In genomic region chr19:12697425-12697824, GRCh38 we compare ENCODE assay signal across 6 cellular contexts. TPM values are rescaled to one million over a fixed set of nuclear protein-coding genes. Genes with fewer than 3 reads are reported as not detected.
DNase-seq lines count a peak whose midpoint lies in the region; ATAC-seq, FAIRE-seq and TF ChIP-seq lines count a peak whose summit lies in the region.
"Not testable (repeated sequence)": the region's sequence is repeated elsewhere in the genome, so short reads cannot be mapped to it uniquely, and the experiment has no call there.
"Had no signal": no experiment of that assay in that cellular context is flagged by ENCODE, and none has a peak within 500 bp of the region (broad histone marks: within the 10 kb centered on the region; RNA-seq: fewer than 3 reads in every experiment).

No MANE protein-coding gene starts in this region.

- TF ChIP-seq RAD21 in HepG2 (CRISPR knock-in tag; IDR thresholded peaks at IDR 0.05), result not testable (repeated sequence)

- not testable (repeated sequence) for TF ChIP-seq CTCF in HepG2 (CRISPR knock-in tag; IDR thresholded peaks at IDR 0.05)

- H3K4me3 Mint-ChIP-seq in IgD-negative memory B cell, result peak overlapping the region in 3 of 4 donors; percentile 37 to 68 (median 63)
- peak overlapping the region; percentile 87 for H3K4me3 Mint-ChIP-seq in activated T-cell treated with anti-CD3 and anti-CD28 coated beads, Interleukin-2, amount 50 U/mL, for 24 hours

- not testable (repeated sequence) for BruUV-seq in HepG2 (replicated peaks; lab: Mats Ljungman, UMichigan)

- ATAC-seq in HepG2, result not testable (repeated sequence)

- H3K27ac ChIP-seq in HepG2 (ENCODE audit: extremely low read length, insufficient read depth, low read length), result not testable (repeated sequence)

- DNase-seq in activated T-cell treated with anti-CD3 and anti-CD28 coated beads, Interleukin-2, amount 50 U/mL, for 24 hours; HepG2 (ENCODE audit: low spot score): not testable (repeated sequence)

- peaks cover 16% of the 10 kb centered on the region for H3K4me1 ChIP-seq in HepG2 (ENCODE audit: insufficient read depth, low read length)

- not testable (repeated sequence) for TF ChIP-seq EP300 in HepG2 (IDR thresholded peaks at IDR 0.05; ENCODE audit: low read depth in 2 of 2, low read length in 2 of 2); HepG2 (CRISPR knock-in tag; IDR thresholded peaks at IDR 0.05; ENCODE audit: borderline replicate concordance)

- peaks cover 12 to 23% of the 10 kb centered on the region in 2 experiments; a peak in 4 of 5 replicates for H3K36me3 ChIP-seq in HepG2 (replicated peaks in 1 of 2; ENCODE audit: control insufficient read depth in 1 of 2, insufficient read depth in 2 of 2, low read length in 2 of 2)

- not testable (repeated sequence) for H3K27me3 Mint-ChIP-seq in IgD-negative memory B cell; activated T-cell treated with anti-CD3 and anti-CD28 coated beads, Interleukin-2, amount 50 U/mL, for 24 hours

- 98% methylated on average over 22 of the region's 22 CpGs for WGBS in HepG2 (ENCODE audit: low lambda C conversion rate)

- intact Hi-C loops in HepG2 (cut with micrococcal nuclease; ENCODE audit: unreplicated experiment), result not testable (repeated sequence)

- H3K36me3 Mint-ChIP-seq in IgD-negative memory B cell, result not testable (repeated sequence)
- peaks cover 62% of the 10 kb centered on the region for H3K36me3 Mint-ChIP-seq in activated T-cell treated with anti-CD3 and anti-CD28 coated beads, Interleukin-2, amount 50 U/mL, for 24 hours (ENCODE audit: low read depth)

- peak overlapping the region in 1 of 3 experiments; percentile 92; a peak in 2 of 6 replicates for H3K4me3 ChIP-seq in HepG2 (replicated peaks in 1 of 3; ENCODE audit: insufficient read depth in 1 of 3, low read depth in 2 of 3, low read length in 3 of 3)

- H3K9ac ChIP-seq in HepG2 (ENCODE audit: insufficient read depth, low read depth, low read length), result not testable (repeated sequence)

- CTCF ChIA-PET in HepG2 (lab: Yijun Ruan, JAX; ENCODE audit: low intra/inter-chr PET ratio, low total read pairs), result interaction anchor here (0.6 kb wide), 1 partner anchor 59 kb away, joined by 3 read pairs; no protein-coding TSS in a partner anchor

- not testable (repeated sequence) for H3K27me3 ChIP-seq in HepG2 (ENCODE audit: control insufficient read depth in 1 of 2, insufficient read depth in 2 of 2, low read length in 2 of 2)

- not testable (repeated sequence) for TF ChIP-seq POLR2A in HepG2 (IDR thresholded peaks at IDR 0.05; ENCODE audit: insufficient read depth in 1 of 2, low read depth in 2 of 2, low read length in 2 of 2)

- not testable (repeated sequence) for H3K4me1 Mint-ChIP-seq in IgD-negative memory B cell
- peaks cover 27% of the 10 kb centered on the region for H3K4me1 Mint-ChIP-seq in activated T-cell treated with anti-CD3 and anti-CD28 coated beads, Interleukin-2, amount 50 U/mL, for 24 hours (ENCODE audit: low read depth)

- H4K20me1 ChIP-seq in HepG2 (ENCODE audit: insufficient read depth, low read length), result not testable (repeated sequence)

- H3K4me2 ChIP-seq in HepG2 (ENCODE audit: low read depth, low read length), result peak overlapping the region; percentile 86

- FAIRE-seq in HepG2 (lab: Jason Lieb, UNC), result not testable (repeated sequence)

- H2AFZ ChIP-seq in HepG2 (ENCODE audit: low read length), result not testable (repeated sequence)

- POLR2A ChIA-PET in HepG2 (lab: Yijun Ruan, JAX), result interaction anchor here (0.6 to 2.5 kb wide), 6 partner anchors 16 to 527 kb away, joined by 3 to 9 read pairs (median 6); partner anchors contain the start of genes DHPS, TNPO2 and TRIR

- not testable (repeated sequence) for H3K79me2 ChIP-seq in HepG2 (ENCODE audit: insufficient read depth, low read length)

- H3K27ac Mint-ChIP-seq in IgD-negative memory B cell, result peak overlapping the region in 1 of 3 donors; percentile 59
- peak overlapping the region; percentile 40 for H3K27ac Mint-ChIP-seq in activated T-cell treated with anti-CD3 and anti-CD28 coated beads, Interleukin-2, amount 50 U/mL, for 24 hours

- H3K9me3 ChIP-seq in HepG2 (ENCODE audit: low read length), result not testable (repeated sequence)

- H3K9me3 Mint-ChIP-seq in IgD-negative memory B cell; activated T-cell treated with anti-CD3 and anti-CD28 coated beads, Interleukin-2, amount 50 U/mL, for 24 hours: not testable (repeated sequence)

- in situ Hi-C loops in HepG2 (cut with HindIII; ENCODE audit: extremely low pct_ligation_motif_present, low pct_unique_long_range_greater_than_20kb), result not testable (repeated sequence)

RNA-seq across cellular contexts. Expression of gene FBXW9, which starts 1.0 kb away (rescaled TPM):
- polyA plus RNA-seq in IgD-negative memory B cell, result 5.1 TPM
- 4.6 and 6.1 TPM in 2 replicates for total RNA-seq in HepG2 (2016; rRNA removed; fragmentation: Illumina TruSeq; extraction: Trizol)
- 1.2 and 2.0 TPM in 2 replicates for total RNA-seq in HepG2 (2016; cell fraction: cytosol; rRNA removed; fragmentation: Illumina TruSeq; extraction: Trizol; ENCODE audit: low read depth)
- 3.8 and 6.5 TPM in 2 replicates for total RNA-seq in HepG2 (2016; cell fraction: insoluble cytoplasmic fraction; rRNA removed; fragmentation: Illumina TruSeq; extraction: Trizol)
- total RNA-seq in HepG2 (2016; cell fraction: membrane; rRNA removed; fragmentation: Illumina TruSeq; extraction: Trizol), result 2.3 and 2.8 TPM in 2 replicates
- total RNA-seq in HepG2 (2016; cell fraction: nucleus; rRNA removed; fragmentation: Illumina TruSeq; extraction: Trizol), result 5.5 and 5.9 TPM in 2 replicates
- 5.7 and 7.0 TPM in 2 replicates for polyA plus RNA-seq in HepG2 (2011; rRNA removed)
- 6.0 and 11.9 TPM in 2 replicates for polyA plus RNA-seq in HepG2 (2011; cell fraction: cytosol; rRNA removed)
- 21.5 and 25.3 TPM in 2 replicates for polyA plus RNA-seq in HepG2 (2011; cell fraction: nucleus; rRNA removed)
- 3.3 TPM in 2 replicates for polyA plus RNA-seq in HepG2 (2012)
- 1.7 and 1.9 TPM in 2 replicates for polyA plus RNA-seq in HepG2 (2016; cell fraction: cytosol; fragmentation: Illumina TruSeq; extraction: Trizol; ENCODE audit: low read depth)
- polyA plus RNA-seq in HepG2 (2016; cell fraction: insoluble cytoplasmic fraction; fragmentation: Illumina TruSeq; extraction: Trizol; ENCODE audit: low read depth), result 4.4 and 5.7 TPM in 2 replicates
- 1.9 and 2.7 TPM in 2 replicates for polyA plus RNA-seq in HepG2 (2016; cell fraction: membrane; fragmentation: Illumina TruSeq; extraction: Trizol; ENCODE audit: low read depth)
- 12.6 and 13.0 TPM in 2 replicates for polyA plus RNA-seq in HepG2 (2016; cell fraction: nucleus; fragmentation: Illumina TruSeq; extraction: Trizol; ENCODE audit: insufficient read depth, low read depth)
- 10.4 and 13.8 TPM in 2 replicates for polyA minus RNA-seq in HepG2 (2011; rRNA and poly(A)+ RNA removed; ENCODE audit: low replicate concordance)
- 3.2 and 4.4 TPM in 2 replicates for polyA minus RNA-seq in HepG2 (2011; cell fraction: cytosol; rRNA and poly(A)+ RNA removed)
- 2.7 and 4.4 TPM in 2 replicates for polyA minus RNA-seq in HepG2 (2011; cell fraction: nucleus; rRNA and poly(A)+ RNA removed)

RNA-seq across cellular contexts. Expression of gene GNG14, which starts 9.6 kb away (rescaled TPM):
- polyA plus RNA-seq in IgD-negative memory B cell, result not detected
- not detected in 2 replicates for total RNA-seq in HepG2 (2016; rRNA removed; fragmentation: Illumina TruSeq; extraction: Trizol)
- total RNA-seq in HepG2 (2016; cell fraction: cytosol; rRNA removed; fragmentation: Illumina TruSeq; extraction: Trizol; ENCODE audit: low read depth), result not detected in 2 replicates
- not detected in 2 replicates for total RNA-seq in HepG2 (2016; cell fraction: insoluble cytoplasmic fraction; rRNA removed; fragmentation: Illumina TruSeq; extraction: Trizol)
- not detected in 2 replicates for total RNA-seq in HepG2 (2016; cell fraction: membrane; rRNA removed; fragmentation: Illumina TruSeq; extraction: Trizol)
- not detected in 2 replicates for total RNA-seq in HepG2 (2016; cell fraction: nucleus; rRNA removed; fragmentation: Illumina TruSeq; extraction: Trizol)
- polyA plus RNA-seq in HepG2 (2011; rRNA removed), result not detected in 2 replicates
- not detected in 2 replicates for polyA plus RNA-seq in HepG2 (2011; cell fraction: cytosol; rRNA removed)
- polyA plus RNA-seq in HepG2 (2011; cell fraction: nucleus; rRNA removed), result 0.82 TPM in 1 of 2 replicates, not detected in the other
- polyA plus RNA-seq in HepG2 (2012), result not detected in 2 replicates
- not detected in 2 replicates for polyA plus RNA-seq in HepG2 (2016; cell fraction: cytosol; fragmentation: Illumina TruSeq; extraction: Trizol; ENCODE audit: low read depth)
- polyA plus RNA-seq in HepG2 (2016; cell fraction: insoluble cytoplasmic fraction; fragmentation: Illumina TruSeq; extraction: Trizol; ENCODE audit: low read depth), result not detected in 2 replicates
- not detected in 2 replicates for polyA plus RNA-seq in HepG2 (2016; cell fraction: membrane; fragmentation: Illumina TruSeq; extraction: Trizol; ENCODE audit: low read depth)
- not detected in 2 replicates for polyA plus RNA-seq in HepG2 (2016; cell fraction: nucleus; fragmentation: Illumina TruSeq; extraction: Trizol; ENCODE audit: insufficient read depth, low read depth)
- 0.68 and 1.9 TPM in 2 replicates for polyA minus RNA-seq in HepG2 (2011; rRNA and poly(A)+ RNA removed; ENCODE audit: low replicate concordance)
- not detected in 2 replicates for polyA minus RNA-seq in HepG2 (2011; cell fraction: cytosol; rRNA and poly(A)+ RNA removed)
- not detected in 2 replicates for polyA minus RNA-seq in HepG2 (2011; cell fraction: nucleus; rRNA and poly(A)+ RNA removed)
- total RNA-seq: cardiac septum, esophagus mucosa had no signal
- polyA plus RNA-seq: small intestine had no signal

RNA-seq across cellular contexts. Expression of gene DHPS, which starts 15.7 kb away (rescaled TPM):
- 111 TPM for polyA plus RNA-seq in IgD-negative memory B cell
- 34.8 and 43.3 TPM in 2 replicates for total RNA-seq in HepG2 (2016; rRNA removed; fragmentation: Illumina TruSeq; extraction: Trizol)
- total RNA-seq in HepG2 (2016; cell fraction: cytosol; rRNA removed; fragmentation: Illumina TruSeq; extraction: Trizol; ENCODE audit: low read depth), result 18.6 and 20.2 TPM in 2 replicates
- total RNA-seq in HepG2 (2016; cell fraction: insoluble cytoplasmic fraction; rRNA removed; fragmentation: Illumina TruSeq; extraction: Trizol), result 36.3 and 41.9 TPM in 2 replicates
- total RNA-seq in HepG2 (2016; cell fraction: membrane; rRNA removed; fragmentation: Illumina TruSeq; extraction: Trizol), result 18.6 and 23.3 TPM in 2 replicates
- 44.1 and 48.8 TPM in 2 replicates for total RNA-seq in HepG2 (2016; cell fraction: nucleus; rRNA removed; fragmentation: Illumina TruSeq; extraction: Trizol)
- 84.3 and 84.6 TPM in 2 replicates for polyA plus RNA-seq in HepG2 (2011; rRNA removed)
- polyA plus RNA-seq in HepG2 (2011; cell fraction: cytosol; rRNA removed), result 70.3 and 86.4 TPM in 2 replicates
- 180 and 198 TPM in 2 replicates for polyA plus RNA-seq in HepG2 (2011; cell fraction: nucleus; rRNA removed)
- polyA plus RNA-seq in HepG2 (2012), result 54.1 and 72.2 TPM in 2 replicates
- polyA plus RNA-seq in HepG2 (2016; cell fraction: cytosol; fragmentation: Illumina TruSeq; extraction: Trizol; ENCODE audit: low read depth), result 12.2 and 12.4 TPM in 2 replicates
- 34.0 and 35.3 TPM in 2 replicates for polyA plus RNA-seq in HepG2 (2016; cell fraction: insoluble cytoplasmic fraction; fragmentation: Illumina TruSeq; extraction: Trizol; ENCODE audit: low read depth)
- 12.8 and 13.6 TPM in 2 replicates for polyA plus RNA-seq in HepG2 (2016; cell fraction: membrane; fragmentation: Illumina TruSeq; extraction: Trizol; ENCODE audit: low read depth)
- polyA plus RNA-seq in HepG2 (2016; cell fraction: nucleus; fragmentation: Illumina TruSeq; extraction: Trizol; ENCODE audit: insufficient read depth, low read depth), result 90.1 and 103 TPM in 2 replicates
- polyA minus RNA-seq in HepG2 (2011; rRNA and poly(A)+ RNA removed; ENCODE audit: low replicate concordance), result 80.2 and 94.5 TPM in 2 replicates
- polyA minus RNA-seq in HepG2 (2011; cell fraction: cytosol; rRNA and poly(A)+ RNA removed), result 27.8 and 30.4 TPM in 2 replicates
- 56.0 and 62.9 TPM in 2 replicates for polyA minus RNA-seq in HepG2 (2011; cell fraction: nucleus; rRNA and poly(A)+ RNA removed)

RNA-seq across cellular contexts. Expression of gene TNPO2, which starts 26.3 kb away (rescaled TPM):
- 4.2 TPM for polyA plus RNA-seq in IgD-negative memory B cell
- total RNA-seq in HepG2 (2016; rRNA removed; fragmentation: Illumina TruSeq; extraction: Trizol), result 31.7 and 33.6 TPM in 2 replicates
- 8.0 and 12.5 TPM in 2 replicates for total RNA-seq in HepG2 (2016; cell fraction: cytosol; rRNA removed; fragmentation: Illumina TruSeq; extraction: Trizol; ENCODE audit: low read depth)
- 25.3 and 38.9 TPM in 2 replicates for total RNA-seq in HepG2 (2016; cell fraction: insoluble cytoplasmic fraction; rRNA removed; fragmentation: Illumina TruSeq; extraction: Trizol)
- 11.9 and 12.3 TPM in 2 replicates for total RNA-seq in HepG2 (2016; cell fraction: membrane; rRNA removed; fragmentation: Illumina TruSeq; extraction: Trizol)
- 61.9 and 64.9 TPM in 2 replicates for total RNA-seq in HepG2 (2016; cell fraction: nucleus; rRNA removed; fragmentation: Illumina TruSeq; extraction: Trizol)
- 61.0 and 76.1 TPM in 2 replicates for polyA plus RNA-seq in HepG2 (2011; rRNA removed)
- 38.5 and 42.9 TPM in 2 replicates for polyA plus RNA-seq in HepG2 (2011; cell fraction: cytosol; rRNA removed)
- 224 and 272 TPM in 2 replicates for polyA plus RNA-seq in HepG2 (2011; cell fraction: nucleus; rRNA removed)
- 28.4 and 35.1 TPM in 2 replicates for polyA plus RNA-seq in HepG2 (2012)
- polyA plus RNA-seq in HepG2 (2016; cell fraction: cytosol; fragmentation: Illumina TruSeq; extraction: Trizol; ENCODE audit: low read depth), result 2.2 and 2.4 TPM in 2 replicates
- 21.0 and 28.3 TPM in 2 replicates for polyA plus RNA-seq in HepG2 (2016; cell fraction: insoluble cytoplasmic fraction; fragmentation: Illumina TruSeq; extraction: Trizol; ENCODE audit: low read depth)
- polyA plus RNA-seq in HepG2 (2016; cell fraction: membrane; fragmentation: Illumina TruSeq; extraction: Trizol; ENCODE audit: low read depth), result 6.6 and 7.3 TPM in 2 replicates
- polyA plus RNA-seq in HepG2 (2016; cell fraction: nucleus; fragmentation: Illumina TruSeq; extraction: Trizol; ENCODE audit: insufficient read depth, low read depth), result 143 and 147 TPM in 2 replicates
- polyA minus RNA-seq in HepG2 (2011; rRNA and poly(A)+ RNA removed; ENCODE audit: low replicate concordance), result 198 and 267 TPM in 2 replicates
- 42.5 and 44.2 TPM in 2 replicates for polyA minus RNA-seq in HepG2 (2011; cell fraction: cytosol; rRNA and poly(A)+ RNA removed)
- polyA minus RNA-seq in HepG2 (2011; cell fraction: nucleus; rRNA and poly(A)+ RNA removed), result 77.4 and 98.6 TPM in 2 replicates

RNA-seq across cellular contexts. Expression of gene WDR83, which starts 30.8 kb away (rescaled TPM):
- polyA plus RNA-seq in IgD-negative memory B cell (18.4 TPM), HepG2 (2011; rRNA removed) (4.5 and 5.4 TPM in 2 replicates)
- 9.9 and 10.7 TPM in 2 replicates for total RNA-seq in HepG2 (2016; rRNA removed; fragmentation: Illumina TruSeq; extraction: Trizol)
- 6.9 and 7.6 TPM in 2 replicates for total RNA-seq in HepG2 (2016; cell fraction: cytosol; rRNA removed; fragmentation: Illumina TruSeq; extraction: Trizol; ENCODE audit: low read depth)
- total RNA-seq in HepG2 (2016; cell fraction: insoluble cytoplasmic fraction; rRNA removed; fragmentation: Illumina TruSeq; extraction: Trizol), result 11.3 and 11.8 TPM in 2 replicates
- total RNA-seq in HepG2 (2016; cell fraction: membrane; rRNA removed; fragmentation: Illumina TruSeq; extraction: Trizol), result 8.4 and 8.9 TPM in 2 replicates
- total RNA-seq in HepG2 (2016; cell fraction: nucleus; rRNA removed; fragmentation: Illumina TruSeq; extraction: Trizol), result 7.7 and 8.0 TPM in 2 replicates
- polyA plus RNA-seq in HepG2 (2011; cell fraction: cytosol; rRNA removed), result 6.2 and 9.4 TPM in 2 replicates
- 11.3 and 12.7 TPM in 2 replicates for polyA plus RNA-seq in HepG2 (2011; cell fraction: nucleus; rRNA removed)
- polyA plus RNA-seq in HepG2 (2012), result 5.0 and 9.1 TPM in 2 replicates
- polyA plus RNA-seq in HepG2 (2016; cell fraction: cytosol; fragmentation: Illumina TruSeq; extraction: Trizol; ENCODE audit: low read depth), result 5.9 and 6.7 TPM in 2 replicates
- polyA plus RNA-seq in HepG2 (2016; cell fraction: insoluble cytoplasmic fraction; fragmentation: Illumina TruSeq; extraction: Trizol; ENCODE audit: low read depth), result 11.8 and 12.8 TPM in 2 replicates
- 8.3 and 8.5 TPM in 2 replicates for polyA plus RNA-seq in HepG2 (2016; cell fraction: membrane; fragmentation: Illumina TruSeq; extraction: Trizol; ENCODE audit: low read depth)
- 13.7 and 15.3 TPM in 2 replicates for polyA plus RNA-seq in HepG2 (2016; cell fraction: nucleus; fragmentation: Illumina TruSeq; extraction: Trizol; ENCODE audit: insufficient read depth, low read depth)
- 10.4 and 11.3 TPM in 2 replicates for polyA minus RNA-seq in HepG2 (2011; rRNA and poly(A)+ RNA removed; ENCODE audit: low replicate concordance)
- polyA minus RNA-seq in HepG2 (2011; cell fraction: cytosol; rRNA and poly(A)+ RNA removed), result 1.6 and 2.4 TPM in 2 replicates
- 7.7 and 8.6 TPM in 2 replicates for polyA minus RNA-seq in HepG2 (2011; cell fraction: nucleus; rRNA and poly(A)+ RNA removed)
